Comparison of ENCODE assay signal across 16 cellular contexts in genomic region chr10:131736321-131736980, GRCh38.
DNase-seq lines count a peak whose midpoint lies in the region; ATAC-seq and TF ChIP-seq lines count a peak whose summit lies in the region.
"Had no signal": no experiment of that assay in that cellular context is flagged by ENCODE, and none has a peak within 500 bp of the region (broad histone marks: within the 10 kb centered on the region; RNA-seq: fewer than 3 reads in every experiment).

No MANE protein-coding gene starts in this region.

- no peaks in the 10 kb centered on the region for H3K36me3 Mint-ChIP-seq in natural killer cell treated with Interleukin-12 subunit alpha and Interleukin-12 subunit beta and Interleukin-15 and Interleukin-18, amount 100 ng/mL, for 72 hours
- H3K36me3 Mint-ChIP-seq in natural killer cell, result no peaks in the 10 kb centered on the region

- no peaks in the 10 kb centered on the region for H3K9me3 Mint-ChIP-seq in natural killer cell treated with Interleukin-12 subunit alpha and Interleukin-12 subunit beta and Interleukin-15 and Interleukin-18, amount 100 ng/mL, for 72 hours
- H3K9me3 Mint-ChIP-seq in natural killer cell, result no peaks in the 10 kb centered on the region

- intact Hi-C loops in natural killer cell (cut with micrococcal nuclease), result no loop called here

- H3K27me3 Mint-ChIP-seq in natural killer cell treated with Interleukin-12 subunit alpha and Interleukin-12 subunit beta and Interleukin-15 and Interleukin-18, amount 100 ng/mL, for 72 hours, result peaks cover 10 to 13% of the 10 kb centered on the region in 2 donors
- H3K27me3 Mint-ChIP-seq in natural killer cell (ENCODE audit: low read depth in 2 of 2), result peaks cover 9 to 18% of the 10 kb centered on the region in 2 donors

- peak; percentile 30 to 36 for ATAC-seq in natural killer cell treated with Interleukin-12 subunit alpha and Interleukin-12 subunit beta and Interleukin-15 and Interleukin-18, amount 100 ng/mL, for 72 hours
- ATAC-seq in natural killer cell, result no peak
- no peak for ATAC-seq in HG03175 (IDR thresholded peaks at IDR 0.05; ENCODE audit: unreplicated experiment)
- ATAC-seq in HG02973 (IDR thresholded peaks at IDR 0.05; ENCODE audit: unreplicated experiment), result no peak
- ATAC-seq: Panc1, Right ventricle myocardium inferior had no signal

- H3K4me3 Mint-ChIP-seq in natural killer cell treated with Interleukin-12 subunit alpha and Interleukin-12 subunit beta and Interleukin-15 and Interleukin-18, amount 100 ng/mL, for 72 hours, result no peak overlapping the region
- no peak overlapping the region for H3K4me3 Mint-ChIP-seq in natural killer cell
- H3K4me3 Mint-ChIP-seq: GM23338 had no signal

- no peak for TF ChIP-seq CTCF in natural killer cell (IDR thresholded peaks at IDR 0.05)

- no peak overlapping the region for H3K27ac Mint-ChIP-seq in natural killer cell treated with Interleukin-12 subunit alpha and Interleukin-12 subunit beta and Interleukin-15 and Interleukin-18, amount 100 ng/mL, for 72 hours
- H3K27ac Mint-ChIP-seq in natural killer cell, result no peak overlapping the region
- H3K27ac Mint-ChIP-seq: GM23338 had no signal

- peak; percentile 58 for DNase-seq in natural killer cell treated with Interleukin-12 subunit alpha and Interleukin-12 subunit beta and Interleukin-15 and Interleukin-18, amount 100 ng/mL, for 72 hours (ENCODE audit: low spot score)
- DNase-seq in natural killer cell (no peak), iPS-NIHi7 (ENCODE audit: extremely low spot score) (peak; percentile 4), MV-4-11 (lab: John Stamatoyannopoulos, UW) (no peak)
- peak; percentile 13 for DNase-seq in stimulated activated CD8-positive, alpha-beta memory T cell treated with anti-CD3 and anti-CD28 coated beads, Interleukin-4, amount 100 ng/mL, for 48 hours
- DNase-seq: ACHN, AML-193, COR-L47, NCI-H1092 treated with DMSO at 0.1 percent for 48 hours, NCI-H2081 treated with DMSO at 0.1 percent for 48 hours, NCI-H524 treated with DMSO at 0.1 percent for 48 hours had no signal

- H3K4me1 Mint-ChIP-seq in natural killer cell treated with Interleukin-12 subunit alpha and Interleukin-12 subunit beta and Interleukin-15 and Interleukin-18, amount 100 ng/mL, for 72 hours (ENCODE audit: low read depth in 2 of 2), result peaks cover 0 to 6% of the 10 kb centered on the region in 2 donors
- peaks cover 0 to 8% of the 10 kb centered on the region in 2 donors for H3K4me1 Mint-ChIP-seq in natural killer cell

Comparison
In these comparisons a context has a peak if more than half of its experiments do, and no peak if none do; other contexts are left out.
1. ATAC-seq: peak in natural killer cell treated with Interleukin-12 subunit alpha and Interleukin-12 subunit beta and Interleukin-15 and Interleukin-18, amount 100 ng/mL, for 72 hours (2 of 2); none in natural killer cell (0 of 3), HG03175 (single experiment) and HG02973 (single experiment).
2. DNase-seq: peak in natural killer cell treated with Interleukin-12 subunit alpha and Interleukin-12 subunit beta and Interleukin-15 and Interleukin-18, amount 100 ng/mL, for 72 hours (single experiment), iPS-NIHi7 (single experiment) and stimulated activated CD8-positive, alpha-beta memory T cell treated with anti-CD3 and anti-CD28 coated beads, Interleukin-4, amount 100 ng/mL, for 48 hours (single experiment); none in natural killer cell (single experiment) and MV-4-11 (single experiment).